9 cellular contexts compared by ENCODE assay signal in genomic region chr21:38811257-38811656, GRCh38. TPM values are rescaled to one million over a fixed set of nuclear protein-coding genes. Genes with fewer than 3 reads are reported as not detected.
DNase-seq lines count a peak whose midpoint lies in the region; ATAC-seq and TF ChIP-seq lines count a peak whose summit lies in the region.
"Had no signal": no experiment of that assay in that cellular context is flagged by ENCODE, and none has a peak within 500 bp of the region (broad histone marks: within the 10 kb centered on the region; RNA-seq: fewer than 3 reads in every experiment).

No MANE protein-coding gene starts in this region.

- H2AFZ ChIP-seq in osteoblast (ENCODE audit: low read length) (no peak overlapping the region), OCI-LY7 (ENCODE audit: low read length) (no peak overlapping the region)

- intact Hi-C loops in CD4-positive, alpha-beta T cell (cut with DNase I, micrococcal nuclease), result no loop called here
- intact Hi-C loops in OCI-LY7 (cut with micrococcal nuclease; ENCODE audit: unreplicated experiment), result no loop called here

- H4K20me1 ChIP-seq in osteoblast (ENCODE audit: insufficient read depth, low read length) (peaks cover 9% of the 10 kb centered on the region), OCI-LY7 (ENCODE audit: insufficient read depth, low read length) (0 out of 2 replicates have a peak, but pooled peaks cover 4% of the 10 kb centered on the region)

- H3K79me2 ChIP-seq in osteoblast (ENCODE audit: insufficient read depth, low read length), result peaks cover 30% of the 10 kb centered on the region
- peaks cover 28% of the 10 kb centered on the region for H3K79me2 ChIP-seq in OCI-LY7 (ENCODE audit: insufficient read depth, low read depth, low read length)

- H3K4me1 Mint-ChIP-seq in CD4-positive, alpha-beta T cell (ENCODE audit: low read depth), result peaks cover 36% of the 10 kb centered on the region
- H3K4me1 Mint-ChIP-seq in immature natural killer cell, result peaks cover 8 to 16% of the 10 kb centered on the region in 2 donors

- H3K9me3 ChIP-seq in CD4-positive, alpha-beta T cell (ENCODE audit: control insufficient read depth, low read length), result no peaks in the 10 kb centered on the region
- H3K9me3 ChIP-seq in duodenal mucosa (ENCODE audit: control insufficient read depth in 1 of 2, low read length in 2 of 2) (no peaks in the 10 kb centered on the region), osteoblast (ENCODE audit: low read depth, low read length) (no peaks in the 10 kb centered on the region), OCI-LY7 (ENCODE audit: low read length) (0 out of 2 replicates have a peak, but pooled peaks cover 3% of the 10 kb centered on the region)

- no peaks in the 10 kb centered on the region for H3K27me3 Mint-ChIP-seq in CD4-positive, alpha-beta T cell
- peaks cover 1 to 3% (median 2%) of the 10 kb centered on the region in 3 donors for H3K27me3 Mint-ChIP-seq in immature natural killer cell (ENCODE audit: low read depth in 3 of 3)

- DNase-seq in CD4-positive, alpha-beta T cell, result no peak
- DNase-seq in M059J (ENCODE audit: low read depth) (peak; percentile 96), osteoblast (ENCODE audit: insufficient read length, low spot score, missing footprints) (peak; percentile 93), immature natural killer cell (no peak), globus pallidus (ENCODE audit: low spot score) (no peak), MV-4-11 (lab: John Stamatoyannopoulos, UW) (no peak), OCI-LY7 (ENCODE audit: low spot score) (no peak)
- DNase-seq: activated CD8-positive, alpha-beta T cell treated with anti-CD3 and anti-CD28 coated beads, Interleukin-2, amount 10 ng/mL, durations not matched to agents 7 days and 5 days had no signal

- CTCF ChIA-PET in CD4-positive, alpha-beta T cell (lab: Charles Lee), result no interaction called here
- CTCF ChIA-PET in OCI-LY7 (lab: Charles Lee; ENCODE audit: unreplicated experiment), result no interaction called here

- H3K4me1 ChIP-seq in duodenal mucosa (ENCODE audit: control insufficient read depth in 1 of 2, insufficient read depth in 2 of 2, low read length in 2 of 2) (peaks cover 50 to 61% of the 10 kb centered on the region in 2 donors), osteoblast (ENCODE audit: insufficient read depth, low read length) (peaks cover 19% of the 10 kb centered on the region), OCI-LY7 (ENCODE audit: insufficient read depth, low read length, poor library complexity, severe bottlenecking) (peaks cover 31% of the 10 kb centered on the region)

- H3K9me3 Mint-ChIP-seq in CD4-positive, alpha-beta T cell, result no peaks in the 10 kb centered on the region
- no peaks in the 10 kb centered on the region for H3K9me3 Mint-ChIP-seq in immature natural killer cell

- no peak overlapping the region for H3K27ac ChIP-seq in CD4-positive, alpha-beta T cell (ENCODE audit: low read depth, low read length)
- H3K27ac ChIP-seq in duodenal mucosa (ENCODE audit: low read depth, low read length), result peak overlapping the region; percentile 79
- H3K27ac ChIP-seq in osteoblast (ENCODE audit: low read depth, low read length), result peak overlapping the region; percentile 64
- H3K27ac ChIP-seq in OCI-LY7 (ENCODE audit: low read depth, low read length, poor library complexity, severe bottlenecking), result no peak overlapping the region

- peak overlapping the region; percentile 95 for H3K9ac ChIP-seq in duodenal mucosa (ENCODE audit: low read depth in 1 of 2, low read length in 2 of 2)

- H3K4me2 ChIP-seq in osteoblast (ENCODE audit: insufficient read depth, low read length), result peak overlapping the region; percentile 63
- no peak overlapping the region for H3K4me2 ChIP-seq in OCI-LY7 (ENCODE audit: low read length)

- H3K36me3 ChIP-seq in duodenal mucosa (ENCODE audit: control insufficient read depth in 1 of 2, insufficient read depth in 2 of 2, low read length in 2 of 2) (peaks cover 49 to 57% of the 10 kb centered on the region in 2 donors), osteoblast (ENCODE audit: insufficient read depth, low read length) (peaks cover 21% of the 10 kb centered on the region), OCI-LY7 (ENCODE audit: insufficient read depth, low read length) (peaks cover 75% of the 10 kb centered on the region)

- H3K4me3 ChIP-seq in duodenal mucosa (ENCODE audit: low read depth in 1 of 2, low read length in 2 of 2) (peak overlapping the region; percentile 22 to 79), osteoblast (ENCODE audit: insufficient read depth, low read length) (peak overlapping the region; percentile 13), OCI-LY7 (ENCODE audit: low read depth, low read length, poor library complexity, severe bottlenecking) (no peak overlapping the region)

- no peaks in the 10 kb centered on the region for H3K27me3 ChIP-seq in CD4-positive, alpha-beta T cell (ENCODE audit: control insufficient read depth, insufficient read depth, low read length)
- no peaks in the 10 kb centered on the region for H3K27me3 ChIP-seq in duodenal mucosa (ENCODE audit: control insufficient read depth in 1 of 2, insufficient read depth in 2 of 2, low read length in 2 of 2)
- no peaks in the 10 kb centered on the region for H3K27me3 ChIP-seq in osteoblast (ENCODE audit: insufficient read depth, low read length)

- no peaks in the 10 kb centered on the region for H3K9me2 ChIP-seq in OCI-LY7 (ENCODE audit: insufficient read depth, low read length)

- ATAC-seq in CD4-positive, alpha-beta T cell (ENCODE audit: poor library complexity), result no peak
- ATAC-seq: activated CD8-positive, alpha-beta T cell treated with anti-CD3 and anti-CD28 coated beads, Interleukin-2, amount 10 ng/mL, durations not matched to agents 7 days and 5 days had no signal

- peaks cover 59% of the 10 kb centered on the region for H3K36me3 Mint-ChIP-seq in CD4-positive, alpha-beta T cell (ENCODE audit: low read depth)
- H3K36me3 Mint-ChIP-seq in immature natural killer cell, result peaks cover 21 to 42% (median 22%) of the 10 kb centered on the region in 3 donors

- no peak overlapping the region for H3K4me3 Mint-ChIP-seq in CD4-positive, alpha-beta T cell
- H3K4me3 Mint-ChIP-seq in immature natural killer cell, result no peak overlapping the region
- H3K4me3 Mint-ChIP-seq: activated CD8-positive, alpha-beta T cell treated with anti-CD3 and anti-CD28 coated beads, Interleukin-2, amount 10 ng/mL, durations not matched to agents 7 days and 5 days had no signal

- H3K27ac Mint-ChIP-seq in CD4-positive, alpha-beta T cell, result peak overlapping the region; percentile 17
- no peak overlapping the region for H3K27ac Mint-ChIP-seq in immature natural killer cell
- H3K27ac Mint-ChIP-seq: activated CD8-positive, alpha-beta T cell treated with anti-CD3 and anti-CD28 coated beads, Interleukin-2, amount 10 ng/mL, durations not matched to agents 7 days and 5 days had no signal

- no peak for TF ChIP-seq CTCF in CD4-positive, alpha-beta T cell (IDR thresholded peaks at IDR 0.05)
- no peak for TF ChIP-seq CTCF in osteoblast (IDR thresholded peaks at IDR 0.05; ENCODE audit: extremely low read depth, low read depth, low read length)
- no peak for TF ChIP-seq CTCF in OCI-LY7 (conservative IDR thresholded peaks at IDR 0.05; ENCODE audit: low read length)

- BruUV-seq in OCI-LY7 (replicated peaks; lab: Mats Ljungman, UMichigan), result no TSS peak

- POLR2A ChIA-PET in CD4-positive, alpha-beta T cell (lab: Charles Lee), result no interaction called here
- POLR2A ChIA-PET in OCI-LY7 (lab: Charles Lee), result no interaction called here

RNA-seq across cellular contexts. Expression of gene ETS2, which starts 5.5 kb away (rescaled TPM):
- total RNA-seq in CD4-positive, alpha-beta T cell, result 10 to 100 TPM; 11.4 to 13.9 TPM
- total RNA-seq in M059J (2014; rRNA removed; shearing (Covaris generic)), result 27.9 and 37.8 TPM in 2 replicates
- total RNA-seq in osteoblast (2.7 and 4.0 TPM in 2 replicates), OCI-LY7 (2022) (23.1 and 24.1 TPM in 2 replicates)
- 1 to 10 TPM; 3.2 to 7.3 (median 4.2) TPM for polyA plus RNA-seq in immature natural killer cell
- total RNA-seq in OCI-LY7 (2014; rRNA removed; shearing (Covaris generic)), result 9.8 and 10.3 TPM in 2 replicates

Comparison
In these comparisons a context has a peak if more than half of its experiments do, and no peak if none do; other contexts are left out.
1. DNase-seq: peak in M059J (single experiment) and osteoblast (single experiment); none in CD4-positive, alpha-beta T cell (0 of 10), immature natural killer cell (0 of 3), globus pallidus (single experiment), MV-4-11 (single experiment) and OCI-LY7 (single experiment).
2. H3K27ac ChIP-seq: peak in duodenal mucosa (single experiment) and osteoblast (single experiment); none in CD4-positive, alpha-beta T cell (single experiment) and OCI-LY7 (single experiment).